Comparison of ENCODE assay signal across 18 cellular contexts in the genomic region with DNA sequence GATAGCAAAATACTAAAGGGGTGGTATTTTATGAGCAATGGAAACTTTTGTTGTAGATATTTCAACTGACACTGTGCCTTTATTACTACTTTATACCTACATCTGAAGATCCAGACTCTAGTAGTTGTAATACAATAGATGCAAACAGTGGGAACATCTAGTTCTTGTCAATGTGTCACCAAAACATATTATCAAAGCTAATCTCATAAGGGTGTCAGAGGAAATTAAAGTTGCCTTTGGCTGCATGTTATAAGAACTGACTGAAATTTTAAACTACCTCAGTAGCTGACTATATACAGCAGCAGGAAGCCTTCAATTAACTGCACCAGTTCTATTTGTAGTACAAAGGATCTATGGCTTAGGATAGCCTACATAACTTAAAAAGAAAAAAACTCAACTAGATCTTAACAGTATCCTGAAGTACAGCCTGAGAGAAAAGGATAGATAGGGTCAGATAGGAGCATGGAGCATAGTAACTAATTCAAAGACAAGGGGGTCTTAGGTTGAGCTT. TPM values are rescaled to one million over a fixed set of nuclear protein-coding genes. Genes with fewer than 3 reads are reported as not detected.
DNase-seq lines count a peak whose midpoint lies in the region; ATAC-seq, FAIRE-seq and TF ChIP-seq lines count a peak whose summit lies in the region.
"Had no signal": no experiment of that assay in that cellular context is flagged by ENCODE, and none has a peak within 500 bp of the region (broad histone marks: within the 10 kb centered on the region; RNA-seq: fewer than 3 reads in every experiment).

No MANE protein-coding gene starts in this region.

- H3K36me3 ChIP-seq in BLaER1 (no peaks in the 10 kb centered on the region), SK-N-SH (replicated peaks in 1 of 2; ENCODE audit: control insufficient read depth in 1 of 2, insufficient read depth in 2 of 2, low read length in 1 of 2) (peaks cover 2 to 32% of the 10 kb centered on the region in 2 experiments)
- H3K36me3 ChIP-seq: Peyer's patch had no signal

- POLR2A ChIA-PET in SK-N-SH (lab: Yijun Ruan, JAX) = no interaction called here

- H3K9ac ChIP-seq in BLaER1 (no peak overlapping the region), SK-N-SH (no peak overlapping the region)

- H3K36me3 Mint-ChIP-seq in memory B cell (peaks cover 15% of the 10 kb centered on the region), osteocyte (ENCODE audit: unreplicated experiment) (no peaks in the 10 kb centered on the region)

- no peak for DNase-seq in GM12892 (ENCODE audit: insufficient read length)
- no peak for DNase-seq in SK-N-SH
- DNase-seq in memory B cell (ENCODE audit: low spot score in 2 of 2) = no peak
- no peak for DNase-seq in osteocyte (ENCODE audit: extremely low spot score, unreplicated experiment)
- DNase-seq in NCI-H2081 (lab: John Stamatoyannopoulos, UW) = no peak
- no peak for DNase-seq in anterior cingulate cortex (lab: John Stamatoyannopoulos, UW)
- no peak for DNase-seq in T-helper 9 cell
- DNase-seq: C1 segment of cervical spinal cord, HFFc6, KBM-7, NCI-H1048, NCI-H345, NCI-H526 treated with DMSO at 0.1 percent for 48 hours, Peyer's patch, SHP77 treated with DMSO at 0.1 percent for 48 hours had no signal

- no peak for TF ChIP-seq EP300 in SK-N-SH (IDR thresholded peaks at IDR 0.05; ENCODE audit: borderline replicate concordance in 1 of 2, low read depth in 1 of 2, low read length in 1 of 2)

- no peaks in the 10 kb centered on the region for H3K9me2 ChIP-seq in SK-N-SH

- H2AFZ ChIP-seq in SK-N-SH (ENCODE audit: low read depth) = no peak overlapping the region

- no peak for TF ChIP-seq POLR2A in GM12892 (IDR thresholded peaks at IDR 0.05; ENCODE audit: low read depth, low read length)

- peaks cover 81% of the 10 kb centered on the region for H3K79me2 ChIP-seq in SK-N-SH (ENCODE audit: insufficient read depth)

- H3K4me1 ChIP-seq in BLaER1 (peaks cover 66% of the 10 kb centered on the region), SK-N-SH (ENCODE audit: control insufficient read depth in 1 of 2, insufficient read depth in 2 of 2, low read depth in 1 of 2, low read length in 1 of 2) (peaks cover 11 to 34% of the 10 kb centered on the region in 2 experiments; a peak in 3 of 4 replicates)
- H3K4me1 ChIP-seq: Peyer's patch had no signal

- H3K4me1 Mint-ChIP-seq in memory B cell (peaks cover 51% of the 10 kb centered on the region), osteocyte (ENCODE audit: unreplicated experiment) (peaks cover 7% of the 10 kb centered on the region)

- H3K9me3 Mint-ChIP-seq in memory B cell = peaks cover 2% of the 10 kb centered on the region
- no peaks in the 10 kb centered on the region for H3K9me3 Mint-ChIP-seq in osteocyte (ENCODE audit: unreplicated experiment)
- H3K9me3 Mint-ChIP-seq: HFFc6 had no signal

- H3F3A ChIP-seq in SK-N-SH (replicated peaks; ENCODE audit: insufficient read depth) = peaks cover 23% of the 10 kb centered on the region

- peak overlapping the region; percentile 46 for H3K4me3 Mint-ChIP-seq in memory B cell
- no peak overlapping the region for H3K4me3 Mint-ChIP-seq in osteocyte (ENCODE audit: unreplicated experiment)
- H3K4me3 Mint-ChIP-seq: HFFc6 had no signal

- no peaks in the 10 kb centered on the region for H4K20me1 ChIP-seq in BLaER1
- H4K20me1 ChIP-seq in SK-N-SH (ENCODE audit: insufficient read depth) = no peaks in the 10 kb centered on the region

- H3K9me3 ChIP-seq in BLaER1 (no peaks in the 10 kb centered on the region), SK-N-SH (no peaks in the 10 kb centered on the region)
- H3K9me3 ChIP-seq: Peyer's patch had no signal

- ATAC-seq in memory B cell (ENCODE audit: low read depth) = no peak
- ATAC-seq: GM12878 had no signal

- peak overlapping the region; percentile 61 for H3K27ac Mint-ChIP-seq in memory B cell
- no peak overlapping the region for H3K27ac Mint-ChIP-seq in osteocyte (ENCODE audit: unreplicated experiment)
- H3K27ac Mint-ChIP-seq: HFFc6 had no signal

- peak; percentile 87 for FAIRE-seq in GM12892 (lab: Jason Lieb, UNC)
- FAIRE-seq: GM12878, H1 had no signal

- CTCF ChIA-PET in SK-N-SH (lab: Yijun Ruan, JAX) = interaction anchor here (1.0 to 2.0 kb wide), 4 partner anchors 10 to 174 kb away, joined by 3 to 8 read pairs (median 3); no protein-coding TSS in a partner anchor

- peak overlapping the region; percentile 56 for H3K4me2 ChIP-seq in BLaER1
- 0 out of 2 replicates have a peak overlapping the region, but pooled peaks have one; percentile 0 for H3K4me2 ChIP-seq in SK-N-SH

- TF ChIP-seq CTCF in SK-N-SH (IDR thresholded peaks at IDR 0.05) = no peak
- no peak for TF ChIP-seq CTCF in osteocyte (IDR thresholded peaks at IDR 0.05)

- H3K4me3 ChIP-seq in BLaER1 (no peak overlapping the region), SK-N-SH (ENCODE audit: low read depth in 2 of 2, low read length in 1 of 2) (no peak overlapping the region)
- H3K4me3 ChIP-seq: GM12878, Peyer's patch had no signal

- H3K27ac ChIP-seq in BLaER1 (peak overlapping the region; percentile 45), SK-N-SH (ENCODE audit: low read depth in 2 of 2, low read length in 1 of 2) (peak overlapping the region in 1 of 2 experiments; percentile 53; a peak in 1 of 4 replicates)

- TF ChIP-seq RAD21 in SK-N-SH (IDR thresholded peaks at IDR 0.05; ENCODE audit: low read length) = no peak

- H3K27me3 Mint-ChIP-seq in memory B cell (no peaks in the 10 kb centered on the region), osteocyte (ENCODE audit: unreplicated experiment) (no peaks in the 10 kb centered on the region)

- no peaks in the 10 kb centered on the region for H3K27me3 ChIP-seq in BLaER1
- no peaks in the 10 kb centered on the region for H3K27me3 ChIP-seq in SK-N-SH (ENCODE audit: insufficient read depth)
- H3K27me3 ChIP-seq: Peyer's patch had no signal

TF ChIP-seq in SK-N-SH, 30 proteins besides CTCF, POLR2A, EP300 and RAD21:
- TF ChIP-seq MEF2A (IDR thresholded peaks at IDR 0.05; ENCODE audit: borderline replicate concordance, low read depth) = 0 out of 2 replicates have a peak, but pooled peaks have one; percentile 7
- TF ChIP-seq GATA2 (CRISPR knock-in tag; IDR thresholded peaks at IDR 0.05) = no peak

RNA-seq across cellular contexts. Expression of gene HDAC9, which starts 30.9 kb away (rescaled TPM):
- 21.3 TPM for polyA plus RNA-seq in GM12892 (2012; ENCODE audit: missing spikeins)
- 11.6 and 19.8 TPM in 2 replicates for polyA plus RNA-seq in SK-N-SH (2012; rRNA removed)
- polyA plus RNA-seq in SK-N-SH (2012; cell fraction: cytosol; rRNA removed) = 12.1 and 15.5 TPM in 2 replicates
- polyA plus RNA-seq in SK-N-SH (2012; cell fraction: nucleus; rRNA removed) = 15.1 and 30.9 TPM in 2 replicates
- 0.81 and 1.5 TPM in 2 replicates for total RNA-seq in osteocyte
